Comparison of ENCODE assay signal across 1 cellular context in the genomic region with DNA sequence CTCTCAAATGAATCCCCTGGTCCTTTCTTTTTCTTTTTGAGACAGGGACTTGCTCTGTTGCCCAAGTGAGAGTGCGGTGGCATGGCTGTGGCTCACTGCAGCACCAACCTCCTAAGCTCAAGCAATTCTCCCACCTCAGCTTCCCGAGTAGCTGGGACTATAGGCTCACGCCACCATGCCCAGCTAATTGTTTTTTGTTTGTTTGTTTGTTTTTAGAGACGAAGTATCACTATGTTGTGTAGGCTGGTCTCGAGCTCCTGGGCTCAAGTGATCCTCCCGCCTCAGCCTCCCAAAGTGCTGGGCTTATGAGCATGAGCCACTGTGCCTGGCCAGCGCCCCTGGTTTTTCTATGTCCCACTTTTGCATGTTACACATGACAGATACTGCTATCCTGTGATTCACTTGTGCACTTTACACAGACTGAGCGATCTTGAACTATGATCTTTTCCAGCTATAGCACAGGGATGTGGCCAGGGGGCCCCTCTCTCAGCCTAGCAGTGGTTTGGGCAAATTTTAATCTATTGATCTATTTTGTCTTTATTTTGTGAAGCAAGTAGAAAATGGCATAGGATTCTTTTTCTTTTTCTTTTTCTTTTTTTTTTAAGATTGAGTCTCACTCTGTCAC.
TF ChIP-seq lines count a peak whose summit lies in the region.

No MANE protein-coding gene starts in this region.

TF ChIP-seq in HepG2, 621 proteins besides CTCF, POLR2A, EP300 and RAD21 (continued from another document and continues in another):
- TF ChIP-seq, protein P1, sequence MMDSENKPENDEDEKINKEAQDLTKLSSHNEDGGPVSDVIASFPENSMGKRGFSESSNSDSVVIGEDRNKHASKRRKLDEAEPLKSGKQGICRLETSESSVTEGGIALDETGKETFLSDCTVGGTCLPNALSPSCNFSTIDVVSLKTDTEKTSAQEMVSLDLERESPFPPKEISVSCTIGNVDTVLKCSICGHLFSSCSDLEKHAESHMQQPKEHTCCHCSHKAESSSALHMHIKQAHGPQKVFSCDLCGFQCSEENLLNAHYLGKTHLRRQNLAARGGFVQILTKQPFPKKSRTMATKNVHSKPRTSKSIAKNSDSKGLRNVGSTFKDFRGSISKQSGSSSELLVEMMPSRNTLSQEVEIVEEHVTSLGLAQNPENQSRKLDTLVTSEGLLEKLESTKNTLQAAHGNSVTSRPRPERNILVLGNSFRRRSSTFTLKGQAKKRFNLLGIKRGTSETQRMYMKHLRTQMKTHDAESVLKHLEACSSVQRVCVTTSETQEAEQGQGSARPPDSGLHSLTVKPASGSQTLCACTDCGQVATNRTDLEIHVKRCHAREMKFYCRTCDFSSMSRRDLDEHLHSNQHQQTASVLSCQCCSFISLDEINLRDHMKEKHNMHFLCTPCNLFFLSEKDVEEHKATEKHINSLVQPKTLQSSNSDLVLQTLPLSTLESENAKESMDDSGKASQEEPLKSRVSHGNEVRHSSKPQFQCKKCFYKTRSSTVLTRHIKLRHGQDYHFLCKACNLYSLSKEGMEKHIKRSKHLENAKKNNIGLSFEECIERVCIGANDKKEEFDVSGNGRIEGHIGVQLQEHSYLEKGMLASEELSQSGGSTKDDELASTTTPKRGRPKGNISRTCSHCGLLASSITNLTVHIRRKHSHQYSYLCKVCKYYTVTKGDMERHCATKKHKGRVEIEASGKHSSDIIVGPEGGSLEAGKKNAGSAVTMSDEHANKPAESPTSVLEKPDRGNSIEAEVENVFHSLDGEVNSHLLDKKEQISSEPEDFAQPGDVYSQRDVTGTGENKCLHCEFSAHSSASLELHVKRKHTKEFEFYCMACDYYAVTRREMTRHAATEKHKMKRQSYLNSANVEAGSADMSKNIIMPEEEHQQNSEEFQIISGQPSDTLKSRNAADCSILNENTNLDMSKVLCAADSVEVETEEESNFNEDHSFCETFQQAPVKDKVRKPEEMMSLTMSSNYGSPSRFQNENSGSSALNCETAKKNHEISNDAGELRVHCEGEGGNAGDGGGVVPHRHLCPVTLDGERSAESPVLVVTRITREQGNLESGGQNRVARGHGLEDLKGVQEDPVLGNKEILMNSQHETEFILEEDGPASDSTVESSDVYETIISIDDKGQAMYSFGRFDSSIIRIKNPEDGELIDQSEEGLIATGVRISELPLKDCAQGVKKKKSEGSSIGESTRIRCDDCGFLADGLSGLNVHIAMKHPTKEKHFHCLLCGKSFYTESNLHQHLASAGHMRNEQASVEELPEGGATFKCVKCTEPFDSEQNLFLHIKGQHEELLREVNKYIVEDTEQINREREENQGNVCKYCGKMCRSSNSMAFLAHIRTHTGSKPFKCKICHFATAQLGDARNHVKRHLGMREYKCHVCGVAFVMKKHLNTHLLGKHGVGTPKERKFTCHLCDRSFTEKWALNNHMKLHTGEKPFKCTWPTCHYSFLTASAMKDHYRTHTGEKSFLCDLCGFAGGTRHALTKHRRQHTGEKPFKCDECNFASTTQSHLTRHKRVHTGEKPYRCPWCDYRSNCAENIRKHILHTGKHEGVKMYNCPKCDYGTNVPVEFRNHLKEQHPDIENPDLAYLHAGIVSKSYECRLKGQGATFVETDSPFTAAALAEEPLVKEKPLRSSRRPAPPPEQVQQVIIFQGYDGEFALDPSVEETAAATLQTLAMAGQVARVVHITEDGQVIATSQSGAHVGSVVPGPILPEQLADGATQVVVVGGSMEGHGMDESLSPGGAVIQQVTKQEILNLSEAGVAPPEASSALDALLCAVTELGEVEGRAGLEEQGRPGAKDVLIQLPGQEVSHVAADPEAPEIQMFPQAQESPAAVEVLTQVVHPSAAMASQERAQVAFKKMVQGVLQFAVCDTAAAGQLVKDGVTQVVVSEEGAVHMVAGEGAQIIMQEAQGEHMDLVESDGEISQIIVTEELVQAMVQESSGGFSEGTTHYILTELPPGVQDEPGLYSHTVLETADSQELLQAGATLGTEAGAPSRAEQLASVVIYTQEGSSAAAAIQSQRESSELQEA (CRISPR knock-in tag; IDR thresholded peaks at IDR 0.05; ENCODE audit: not compliant biosample characterization) = no peak
- no peak for TF ChIP-seq ZFP37 (CRISPR knock-in tag; IDR thresholded peaks at IDR 0.05; ENCODE audit: borderline replicate concordance)
- TF ChIP-seq SETDB1 (CRISPR knock-in tag; IDR thresholded peaks at IDR 0.05; ENCODE audit: borderline replicate concordance) = no peak
- no peak for TF ChIP-seq ISX (CRISPR knock-in tag; conservative IDR thresholded peaks at IDR 0.05)
- no peak for TF ChIP-seq ZUFSP (CRISPR knock-in tag; IDR thresholded peaks at IDR 0.05; ENCODE audit: borderline replicate concordance)
- TF ChIP-seq SMAD1 (CRISPR knock-in tag; IDR thresholded peaks at IDR 0.05; ENCODE audit: borderline replicate concordance, low read depth) = no peak
- TF ChIP-seq ZBTB7A (CRISPR knock-in tag; IDR thresholded peaks at IDR 0.05) = no peak
- TF ChIP-seq CBX5 (CRISPR knock-in tag; IDR thresholded peaks at IDR 0.05; ENCODE audit: borderline replicate concordance) = no peak
- TF ChIP-seq ZBTB34 (CRISPR knock-in tag; IDR thresholded peaks at IDR 0.05) = no peak
- TF ChIP-seq ZNF674 (CRISPR knock-in tag; IDR thresholded peaks at IDR 0.05; ENCODE audit: low read depth) = no peak
- no peak for TF ChIP-seq ATF7-NPFF (CRISPR knock-in tag; IDR thresholded peaks at IDR 0.05; ENCODE audit: low read depth)
- TF ChIP-seq, protein P2, sequence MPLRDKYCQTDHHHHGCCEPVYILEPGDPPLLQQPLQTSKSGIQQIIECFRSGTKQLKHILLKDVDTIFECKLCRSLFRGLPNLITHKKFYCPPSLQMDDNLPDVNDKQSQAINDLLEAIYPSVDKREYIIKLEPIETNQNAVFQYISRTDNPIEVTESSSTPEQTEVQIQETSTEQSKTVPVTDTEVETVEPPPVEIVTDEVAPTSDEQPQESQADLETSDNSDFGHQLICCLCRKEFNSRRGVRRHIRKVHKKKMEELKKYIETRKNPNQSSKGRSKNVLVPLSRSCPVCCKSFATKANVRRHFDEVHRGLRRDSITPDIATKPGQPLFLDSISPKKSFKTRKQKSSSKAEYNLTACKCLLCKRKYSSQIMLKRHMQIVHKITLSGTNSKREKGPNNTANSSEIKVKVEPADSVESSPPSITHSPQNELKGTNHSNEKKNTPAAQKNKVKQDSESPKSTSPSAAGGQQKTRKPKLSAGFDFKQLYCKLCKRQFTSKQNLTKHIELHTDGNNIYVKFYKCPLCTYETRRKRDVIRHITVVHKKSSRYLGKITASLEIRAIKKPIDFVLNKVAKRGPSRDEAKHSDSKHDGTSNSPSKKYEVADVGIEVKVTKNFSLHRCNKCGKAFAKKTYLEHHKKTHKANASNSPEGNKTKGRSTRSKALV (CRISPR knock-in tag; IDR thresholded peaks at IDR 0.05) = no peak
- TF ChIP-seq NFE2 (CRISPR knock-in tag; IDR thresholded peaks at IDR 0.05) = no peak
- TF ChIP-seq ZNF543 (CRISPR knock-in tag; IDR thresholded peaks at IDR 0.05) = no peak
- peak; percentile 85 for TF ChIP-seq ZNF264 (CRISPR knock-in tag; IDR thresholded peaks at IDR 0.05)
- TF ChIP-seq ZBTB8A (CRISPR knock-in tag; IDR thresholded peaks at IDR 0.05; ENCODE audit: borderline replicate concordance, low read depth) = no peak
- no peak for TF ChIP-seq ZNF256 (CRISPR knock-in tag; conservative IDR thresholded peaks at IDR 0.05)
- peak; percentile 88 for TF ChIP-seq PPARG (CRISPR knock-in tag; conservative IDR thresholded peaks at IDR 0.05)
- TF ChIP-seq, protein P3, sequence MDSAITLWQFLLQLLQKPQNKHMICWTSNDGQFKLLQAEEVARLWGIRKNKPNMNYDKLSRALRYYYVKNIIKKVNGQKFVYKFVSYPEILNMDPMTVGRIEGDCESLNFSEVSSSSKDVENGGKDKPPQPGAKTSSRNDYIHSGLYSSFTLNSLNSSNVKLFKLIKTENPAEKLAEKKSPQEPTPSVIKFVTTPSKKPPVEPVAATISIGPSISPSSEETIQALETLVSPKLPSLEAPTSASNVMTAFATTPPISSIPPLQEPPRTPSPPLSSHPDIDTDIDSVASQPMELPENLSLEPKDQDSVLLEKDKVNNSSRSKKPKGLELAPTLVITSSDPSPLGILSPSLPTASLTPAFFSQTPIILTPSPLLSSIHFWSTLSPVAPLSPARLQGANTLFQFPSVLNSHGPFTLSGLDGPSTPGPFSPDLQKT (CRISPR knock-in tag; IDR thresholded peaks at IDR 0.05; ENCODE audit: borderline replicate concordance) = no peak
- 0 out of 2 replicates have a peak, but pooled peaks have one; percentile 26 for TF ChIP-seq ZGPAT (CRISPR knock-in tag; IDR thresholded peaks at IDR 0.05)
- no peak for TF ChIP-seq RNF2 (conservative IDR thresholded peaks at IDR 0.05; ENCODE audit: low read depth)
- TF ChIP-seq ZNF790 (CRISPR knock-in tag; IDR thresholded peaks at IDR 0.05; ENCODE audit: borderline replicate concordance) = no peak
- no peak for TF ChIP-seq ZNF317 (CRISPR knock-in tag; IDR thresholded peaks at IDR 0.05)
- TF ChIP-seq ARID2 (CRISPR knock-in tag; IDR thresholded peaks at IDR 0.05; ENCODE audit: borderline replicate concordance) = no peak
- no peak for TF ChIP-seq ZNF530 (CRISPR knock-in tag; IDR thresholded peaks at IDR 0.05; ENCODE audit: low read depth)
- no peak for TF ChIP-seq FOXA1 (IDR thresholded peaks at IDR 0.05)
- 0 out of 2 replicates have a peak, but pooled peaks have one; percentile 19 for TF ChIP-seq FOXA1 (CRISPR knock-in tag; IDR thresholded peaks at IDR 0.05)
- TF ChIP-seq ZNF296 (CRISPR knock-in tag; conservative IDR thresholded peaks at IDR 0.05) = no peak
- TF ChIP-seq ZNF607 (CRISPR knock-in tag; IDR thresholded peaks at IDR 0.05; ENCODE audit: borderline replicate concordance) = no peak
- TF ChIP-seq FOSL2 (CRISPR knock-in tag; IDR thresholded peaks at IDR 0.05) = peak; percentile 33
- no peak for TF ChIP-seq DNMT1 (CRISPR knock-in tag; IDR thresholded peaks at IDR 0.05)
- TF ChIP-seq ZNF709 (CRISPR knock-in tag; IDR thresholded peaks at IDR 0.05) = no peak
- no peak for TF ChIP-seq KDM4B (CRISPR knock-in tag; IDR thresholded peaks at IDR 0.05)
- TF ChIP-seq ZNF205 (CRISPR knock-in tag; IDR thresholded peaks at IDR 0.05) = 0 out of 2 replicates have a peak, but pooled peaks have one; percentile 52
- TF ChIP-seq GTF3A (CRISPR knock-in tag; conservative IDR thresholded peaks at IDR 0.05) = no peak
- TF ChIP-seq JUN (CRISPR knock-in tag; IDR thresholded peaks at IDR 0.05) = no peak
- TF ChIP-seq ZNF329 (CRISPR knock-in tag; IDR thresholded peaks at IDR 0.05; ENCODE audit: low read depth) = no peak
- TF ChIP-seq, protein P4, sequence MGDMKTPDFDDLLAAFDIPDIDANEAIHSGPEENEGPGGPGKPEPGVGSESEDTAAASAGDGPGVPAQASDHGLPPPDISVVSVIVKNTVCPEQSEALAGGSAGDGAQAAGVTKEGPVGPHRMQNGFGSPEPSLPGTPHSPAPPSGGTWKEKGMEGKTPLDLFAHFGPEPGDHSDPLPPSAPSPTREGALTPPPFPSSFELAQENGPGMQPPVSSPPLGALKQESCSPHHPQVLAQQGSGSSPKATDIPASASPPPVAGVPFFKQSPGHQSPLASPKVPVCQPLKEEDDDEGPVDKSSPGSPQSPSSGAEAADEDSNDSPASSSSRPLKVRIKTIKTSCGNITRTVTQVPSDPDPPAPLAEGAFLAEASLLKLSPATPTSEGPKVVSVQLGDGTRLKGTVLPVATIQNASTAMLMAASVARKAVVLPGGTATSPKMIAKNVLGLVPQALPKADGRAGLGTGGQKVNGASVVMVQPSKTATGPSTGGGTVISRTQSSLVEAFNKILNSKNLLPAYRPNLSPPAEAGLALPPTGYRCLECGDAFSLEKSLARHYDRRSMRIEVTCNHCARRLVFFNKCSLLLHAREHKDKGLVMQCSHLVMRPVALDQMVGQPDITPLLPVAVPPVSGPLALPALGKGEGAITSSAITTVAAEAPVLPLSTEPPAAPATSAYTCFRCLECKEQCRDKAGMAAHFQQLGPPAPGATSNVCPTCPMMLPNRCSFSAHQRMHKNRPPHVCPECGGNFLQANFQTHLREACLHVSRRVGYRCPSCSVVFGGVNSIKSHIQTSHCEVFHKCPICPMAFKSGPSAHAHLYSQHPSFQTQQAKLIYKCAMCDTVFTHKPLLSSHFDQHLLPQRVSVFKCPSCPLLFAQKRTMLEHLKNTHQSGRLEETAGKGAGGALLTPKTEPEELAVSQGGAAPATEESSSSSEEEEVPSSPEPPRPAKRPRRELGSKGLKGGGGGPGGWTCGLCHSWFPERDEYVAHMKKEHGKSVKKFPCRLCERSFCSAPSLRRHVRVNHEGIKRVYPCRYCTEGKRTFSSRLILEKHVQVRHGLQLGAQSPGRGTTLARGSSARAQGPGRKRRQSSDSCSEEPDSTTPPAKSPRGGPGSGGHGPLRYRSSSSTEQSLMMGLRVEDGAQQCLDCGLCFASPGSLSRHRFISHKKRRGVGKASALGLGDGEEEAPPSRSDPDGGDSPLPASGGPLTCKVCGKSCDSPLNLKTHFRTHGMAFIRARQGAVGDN (CRISPR knock-in tag; IDR thresholded peaks at IDR 0.05) = 0 out of 2 replicates have a peak, but pooled peaks have one; percentile 23
- TF ChIP-seq CREM (IDR thresholded peaks at IDR 0.05) = no peak
- no peak for TF ChIP-seq CREM (CRISPR knock-in tag; IDR thresholded peaks at IDR 0.05)
